Comparison of ENCODE assay signal across 17 cellular contexts in genomic region chr18:944440-944839, GRCh38. TPM values are rescaled to one million over a fixed set of nuclear protein-coding genes. Genes with fewer than 3 reads are reported as not detected.
DNase-seq lines count a peak whose midpoint lies in the region; ATAC-seq and TF ChIP-seq lines count a peak whose summit lies in the region.
"Had no signal": no experiment of that assay in that cellular context is flagged by ENCODE, and none has a peak within 500 bp of the region (broad histone marks: within the 10 kb centered on the region; RNA-seq: fewer than 3 reads in every experiment).

No MANE protein-coding gene starts in this region.

- H3K27ac ChIP-seq in epithelial cell of prostate: no peak overlapping the region
- H3K27ac ChIP-seq: KMS-11, pancreas, upper lobe of left lung had no signal

- no peak overlapping the region for H3K4me3 ChIP-seq in skeletal muscle cell (ENCODE audit: low read depth, low read length)
- H3K4me3 ChIP-seq: pancreas, upper lobe of left lung had no signal

- intact Hi-C loops in CD14-positive monocyte (cut with micrococcal nuclease): no loop called here

- no peak overlapping the region for H3K4me3 Mint-ChIP-seq in CD14-positive monocyte
- H3K4me3 Mint-ChIP-seq: brain had no signal

- DNase-seq in NCI-H1105 treated with DMSO at 0.1 percent for 48 hours (lab: John Stamatoyannopoulos, UW) (peak; percentile 20), NCI-H1105 (lab: John Stamatoyannopoulos, UW) (no peak), NCI-H69 (lab: John Stamatoyannopoulos, UW) (peak; percentile 16), epithelial cell of prostate (ENCODE audit: low read depth, low spot score) (peak; percentile 66), skeletal muscle cell (ENCODE audit: low read depth) (peak; percentile 51), CD14-positive monocyte (ENCODE audit: low spot score) (no peak)
- no peak for DNase-seq in stimulated activated CD4-positive, alpha-beta T cell treated with anti-CD3 and anti-CD28 coated beads, Interleukin-4, amount 100 ng/mL, for 24 hours
- DNase-seq: 8988T; activated CD4-positive, alpha-beta T cell treated with anti-CD3 and anti-CD28 coated beads, Interleukin-2, amount 50 U/mL, for 1 hour; activated effector memory CD4-positive, alpha-beta T cell treated with Interleukin-2 at 50 U/mL for 16 hours; Caco-2; NCI-H2081 treated with DMSO at 0.1 percent for 48 hours; pancreas had no signal

- ATAC-seq in SK-N-SH treated with all-trans-retinoic acid at 6 μM for 48 hours: no peak
- ATAC-seq: pancreas had no signal

- H3K4me1 Mint-ChIP-seq in CD14-positive monocyte: no peaks in the 10 kb centered on the region
- H3K4me1 Mint-ChIP-seq: brain had no signal

- peaks cover 0 to 4% (median 0%) of the 10 kb centered on the region in 7 donors for H3K9me3 Mint-ChIP-seq in CD14-positive monocyte

- H3K27me3 Mint-ChIP-seq in CD14-positive monocyte (ENCODE audit: low read depth in 3 of 3): peaks cover 0 to 8% (median 3%) of the 10 kb centered on the region in 3 donors

- no peak for TF ChIP-seq CTCF in CD14-positive monocyte (IDR thresholded peaks at IDR 0.05)

- no peak overlapping the region for H3K27ac Mint-ChIP-seq in CD14-positive monocyte
- H3K27ac Mint-ChIP-seq: brain had no signal

- no peaks in the 10 kb centered on the region for H3K36me3 Mint-ChIP-seq in CD14-positive monocyte
- H3K36me3 Mint-ChIP-seq: brain had no signal

TF ChIP-seq in SK-N-SH treated with all-trans-retinoic acid at 6 μM for 48 hours, 23 proteins besides CTCF, POLR2A, EP300 and RAD21:
- TF ChIP-seq PPARA (CRISPR knock-in tag; IDR thresholded peaks at IDR 0.05; ENCODE audit: borderline replicate concordance) (no peak), PATZ1 (CRISPR knock-in tag; IDR thresholded peaks at IDR 0.05; ENCODE audit: borderline replicate concordance) (no peak), ISL1 (CRISPR knock-in tag; IDR thresholded peaks at IDR 0.05) (no peak), POU6F1 (CRISPR knock-in tag; IDR thresholded peaks at IDR 0.05; ENCODE audit: borderline replicate concordance, low read depth) (no peak), ZNF565 (CRISPR knock-in tag; conservative IDR thresholded peaks at IDR 0.05; ENCODE audit: low read depth) (no peak)

RNA-seq across cellular contexts. Expression of gene ADCYAP1, which starts 39.8 kb away (rescaled TPM):
- not detected for polyA plus RNA-seq in CD14-positive monocyte

Comparison
In these comparisons a context has a peak if more than half of its experiments do, and no peak if none do; other contexts are left out.
1. DNase-seq: peak in NCI-H1105 treated with DMSO at 0.1 percent for 48 hours (single experiment), NCI-H69 (single experiment), epithelial cell of prostate (single experiment) and skeletal muscle cell (single experiment); none in NCI-H1105 (single experiment), CD14-positive monocyte (single experiment) and stimulated activated CD4-positive, alpha-beta T cell treated with anti-CD3 and anti-CD28 coated beads, Interleukin-4, amount 100 ng/mL, for 24 hours (single experiment).